In genomic region chr7:2316578-2316977, GRCh38 we compare ENCODE assay signal across 25 cellular contexts.
"Had no signal": no experiment of that assay in that cellular context is flagged by ENCODE, and none has a peak within 500 bp of the region (broad histone marks: within the 10 kb centered on the region; RNA-seq: fewer than 3 reads in every experiment).

No MANE protein-coding gene starts in this region.

- H3K4me2 ChIP-seq: smooth muscle cell had no signal

- H3K4me1 ChIP-seq: right lobe of liver, thyroid gland had no signal

- H3K27me3 ChIP-seq: left lung, ovary, right atrium auricular region, right lobe of liver, testis, thyroid gland, transverse colon, upper lobe of left lung had no signal

- H3K9me3 ChIP-seq: left lung, lower lobe of right lung, ovary, right atrium auricular region, right lobe of liver, testis, thyroid gland, transverse colon, upper lobe of left lung had no signal

- H3K4me3 ChIP-seq: left lung, lower lobe of right lung, ovary, right atrium auricular region, right lobe of liver, smooth muscle cell, testis, thyroid gland, transverse colon, upper lobe of left lung had no signal

- H3K36me3 ChIP-seq: left lung, lower lobe of right lung, ovary, right atrium auricular region, right lobe of liver, thyroid gland, transverse colon, upper lobe of left lung had no signal

- H3K27ac ChIP-seq: left lung, lower lobe of right lung, ovary, right atrium auricular region, right lobe of liver, testis, thyroid gland, transverse colon, upper lobe of left lung had no signal

- DNase-seq: hippocampal formation; kidney; left colon; lower lobe of right lung; mammary epithelial cell; mesendoderm; naive B cell; ovary; right lobe of liver; stimulated activated CD4-positive, alpha-beta T cell treated with anti-CD3 and anti-CD28 coated beads, Interleukin-1b, Interleukin-23, amount 100 ng/mL, for 48 hours; stimulated activated CD4-positive, alpha-beta T cell treated with anti-CD3 and anti-CD28 coated beads, Interleukin-2, amount 100 ng/mL, for 48 hours; stimulated activated CD4-positive, alpha-beta T cell treated with anti-CD3 and anti-CD28 coated beads, Interleukin-4, amount 100 ng/mL, for 4 hours; stimulated activated CD8-positive, alpha-beta memory T cell treated with anti-CD3 and anti-CD28 coated beads, Interleukin-4, amount 100 ng/mL, for 48 hours; stimulated activated naive CD4-positive, alpha-beta T cell treated with Interleukin-2 at 50 U/mL for 16 hours; stimulated activated naive CD8-positive, alpha-beta T cell treated with anti-CD3 and anti-CD28 coated beads, Interleukin-15, amount 100 ng/mL, for 72 hours; testis; thyroid gland; transverse colon; upper lobe of left lung had no signal

- ATAC-seq: left colon; left lung; lower lobe of right lung; natural killer cell treated with Interleukin-12 subunit alpha and Interleukin-12 subunit beta and Interleukin-15 and Interleukin-18, amount 100 ng/mL, for 72 hours; right lobe of liver; stimulated activated memory B cell treated with anti-CD40 and anti-IgM and Interleukin-4, amounts not matched to agents 10 μg/mL and 1 μg/mL and 100 μg/mL, for 72 hours; stimulated activated naive CD8-positive, alpha-beta T cell treated with anti-CD3 and anti-CD28 coated beads, Interleukin-15, amount 100 ng/mL, for 72 hours had no signal

- FAIRE-seq: islet of Langerhans, kidney had no signal
